ENCODE assay signal across 29 cellular contexts in genomic region chr2:117349687-117350086, GRCh38.
"Had no signal": no experiment of that assay in that cellular context is flagged by ENCODE, and none has a peak within 500 bp of the region (broad histone marks: within the 10 kb centered on the region; RNA-seq: fewer than 3 reads in every experiment).

No MANE protein-coding gene starts in this region.

- H3K4me2 ChIP-seq: hepatocyte had no signal

- H3K27me3 ChIP-seq: body of pancreas, esophagus muscularis mucosa, foreskin keratinocyte, gastrocnemius medialis, heart right ventricle, hepatocyte had no signal

- DNase-seq: activated B cell treated with CpG ODN at 0.5 μM for 24 hours; activated CD4-positive, alpha-beta T cell treated with anti-CD3 and anti-CD28 coated beads for 48 hours; activated CD4-positive, alpha-beta T cell treated with anti-CD3 and anti-CD28 coated beads, Interleukin-2, amount 50 U/mL, for 1 hour; activated CD4-positive, alpha-beta T cell treated with anti-CD3 and anti-CD28 coated beads, Interleukin-2, amount 50 U/mL, for 48 hours; activated CD8-positive, alpha-beta memory T cell treated with anti-CD3 and anti-CD28 coated beads for 24 hours; activated CD8-positive, alpha-beta T cell treated with anti-CD3 and anti-CD28 coated beads for 36 hours; activated effector memory CD4-positive, alpha-beta T cell treated with Interleukin-2 at 50 U/mL for 16 hours; activated gamma-delta T cell treated with Interleukin-2 at 50 U/mL for 16 hours; activated naive CD4-positive, alpha-beta T cell treated with anti-CD3 and anti-CD28 coated beads, Interleukin-2, amount 50 U/mL, for 16 hours; activated naive CD4-positive, alpha-beta T cell treated with Interleukin-2 at 50 U/mL for 16 hours; activated T-cell treated with anti-CD3 and anti-CD28 coated beads, Interleukin-2, amount 50 U/mL, for 4 hours; amniotic stem cell; aorta; body of pancreas; caudate nucleus; cortex of kidney; dermis blood vessel endothelial cell; effector CD4-positive, alpha-beta T cell; effector memory CD8-positive, alpha-beta T cell; erythroblast; foreskin keratinocyte; gastrocnemius medialis; heart right ventricle; T1000; WERI-Rb-1 had no signal

- H3K9me3 ChIP-seq: body of pancreas, esophagus muscularis mucosa, gastrocnemius medialis had no signal

- H3K79me2 ChIP-seq: hepatocyte had no signal

- H2AFZ ChIP-seq: hepatocyte had no signal

- H3K4me3 ChIP-seq: body of pancreas, esophagus muscularis mucosa, gastrocnemius medialis, heart right ventricle, hepatocyte had no signal

- H3K36me3 ChIP-seq: esophagus muscularis mucosa, gastrocnemius medialis, heart right ventricle, WERI-Rb-1 had no signal

- H3K4me1 ChIP-seq: body of pancreas, esophagus muscularis mucosa, foreskin keratinocyte, gastrocnemius medialis, heart right ventricle had no signal

- ATAC-seq: activated CD4-positive, CD25-positive, alpha-beta regulatory T cell treated with anti-CD3 and anti-CD28 coated beads, Interleukin-2, amount 50 U/mL, for 24 hours; activated CD8-positive, alpha-beta T cell treated with anti-CD3 and anti-CD28 coated beads for 36 hours; activated T-cell treated with anti-CD3 and anti-CD28 coated beads, Interleukin-2, amount 50 U/mL, for 4 hours; activated T-helper 17 cell treated with anti-CD3 and anti-CD28 coated beads, Interleukin-2, amount 50 U/mL, for 72 hours; body of pancreas; effector memory CD8-positive, alpha-beta T cell; foreskin keratinocyte; gastrocnemius medialis; heart right ventricle had no signal

- H3K27ac ChIP-seq: body of pancreas, esophagus muscularis mucosa, foreskin keratinocyte, gastrocnemius medialis, heart right ventricle, hepatocyte, WERI-Rb-1 had no signal
